ENCODE assay signal across 1 cellular context in the genomic region with DNA sequence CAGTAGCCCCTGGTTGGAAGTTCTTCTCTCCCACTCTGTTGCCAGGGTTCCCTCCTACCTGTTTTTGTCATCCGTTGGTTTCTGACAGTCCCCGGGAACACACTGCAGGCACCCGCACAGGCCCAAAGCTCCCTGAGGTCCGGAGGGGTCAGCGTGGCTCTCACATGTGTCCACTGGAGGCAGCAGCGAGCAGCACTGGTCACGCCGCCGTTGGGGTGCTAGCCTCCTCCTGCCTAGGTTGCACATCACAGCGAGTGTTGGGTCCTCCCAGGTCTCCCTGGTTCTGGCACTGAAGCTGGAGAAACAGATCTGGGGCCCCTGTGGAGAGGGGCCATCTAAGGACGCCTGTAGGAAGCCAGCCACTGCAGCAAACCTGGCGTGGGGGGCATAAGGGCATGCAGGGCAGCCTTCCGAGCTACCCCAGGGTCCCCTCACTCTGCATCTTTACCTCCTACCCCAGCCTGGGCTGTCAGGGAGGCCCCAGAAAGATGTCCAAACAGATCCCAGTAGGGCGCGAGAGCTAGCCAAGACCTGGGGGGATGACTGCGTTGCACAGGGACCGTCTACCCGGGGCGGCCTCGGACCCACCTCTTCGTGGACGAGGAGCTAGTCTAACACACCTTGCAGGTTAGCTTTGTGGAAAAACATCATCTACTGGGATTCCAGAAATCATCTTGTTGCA.
TF ChIP-seq lines count a peak whose summit lies in the region.

No MANE protein-coding gene starts in this region.

TF ChIP-seq in IMR-90, 13 proteins besides CTCF, POLR2A, EP300 and RAD21 (continued from another document):
- TF ChIP-seq, protein P1, sequence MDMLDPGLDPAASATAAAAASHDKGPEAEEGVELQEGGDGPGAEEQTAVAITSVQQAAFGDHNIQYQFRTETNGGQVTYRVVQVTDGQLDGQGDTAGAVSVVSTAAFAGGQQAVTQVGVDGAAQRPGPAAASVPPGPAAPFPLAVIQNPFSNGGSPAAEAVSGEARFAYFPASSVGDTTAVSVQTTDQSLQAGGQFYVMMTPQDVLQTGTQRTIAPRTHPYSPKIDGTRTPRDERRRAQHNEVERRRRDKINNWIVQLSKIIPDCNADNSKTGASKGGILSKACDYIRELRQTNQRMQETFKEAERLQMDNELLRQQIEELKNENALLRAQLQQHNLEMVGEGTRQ (IDR thresholded peaks at IDR 0.05; ENCODE audit: low read depth, low read length) = no peak
- no peak for TF ChIP-seq MXI1 (IDR thresholded peaks at IDR 0.05; ENCODE audit: borderline replicate concordance, low read depth, low read length)
- TF ChIP-seq, protein P2, sequence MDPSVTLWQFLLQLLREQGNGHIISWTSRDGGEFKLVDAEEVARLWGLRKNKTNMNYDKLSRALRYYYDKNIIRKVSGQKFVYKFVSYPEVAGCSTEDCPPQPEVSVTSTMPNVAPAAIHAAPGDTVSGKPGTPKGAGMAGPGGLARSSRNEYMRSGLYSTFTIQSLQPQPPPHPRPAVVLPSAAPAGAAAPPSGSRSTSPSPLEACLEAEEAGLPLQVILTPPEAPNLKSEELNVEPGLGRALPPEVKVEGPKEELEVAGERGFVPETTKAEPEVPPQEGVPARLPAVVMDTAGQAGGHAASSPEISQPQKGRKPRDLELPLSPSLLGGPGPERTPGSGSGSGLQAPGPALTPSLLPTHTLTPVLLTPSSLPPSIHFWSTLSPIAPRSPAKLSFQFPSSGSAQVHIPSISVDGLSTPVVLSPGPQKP (IDR thresholded peaks at IDR 0.05; ENCODE audit: borderline replicate concordance, low read depth, low read length) = no peak
